Comparison of ENCODE assay signal across 20 cellular contexts in the genomic region with DNA sequence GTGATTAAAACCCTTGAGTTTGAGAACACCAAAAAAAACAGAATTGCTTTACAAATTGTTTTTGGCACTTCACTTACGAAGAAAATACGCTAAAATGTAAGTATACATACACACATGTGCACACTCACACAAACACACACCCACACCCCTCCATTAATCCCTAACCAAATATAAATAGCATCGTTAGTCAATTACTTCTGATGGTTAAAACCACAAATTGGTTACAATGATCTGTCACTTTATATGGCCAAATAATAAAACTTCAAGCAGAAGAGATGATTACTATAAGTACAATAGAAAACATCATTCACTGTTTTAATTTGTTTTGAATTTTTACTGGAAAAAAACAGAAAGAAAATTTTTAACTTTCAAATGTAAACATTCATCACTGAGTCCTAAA.
DNase-seq lines count a peak whose midpoint lies in the region; ATAC-seq, FAIRE-seq and TF ChIP-seq lines count a peak whose summit lies in the region.
"Had no signal": no experiment of that assay in that cellular context is flagged by ENCODE, and none has a peak within 500 bp of the region (broad histone marks: within the 10 kb centered on the region; RNA-seq: fewer than 3 reads in every experiment).

No MANE protein-coding gene starts in this region.

- H3K4me1 Mint-ChIP-seq in mesothelial cell of epicardium: peaks cover 88% of the 10 kb centered on the region

- peaks cover 84% of the 10 kb centered on the region for H3K79me2 ChIP-seq in SK-N-SH (ENCODE audit: insufficient read depth)

- H3K36me3 ChIP-seq in SK-N-SH (replicated peaks in 1 of 2; ENCODE audit: control insufficient read depth in 1 of 2, insufficient read depth in 2 of 2, low read length in 1 of 2): no peaks in the 10 kb centered on the region
- H3K36me3 ChIP-seq: HAP-1 had no signal

- H3K9me2 ChIP-seq in SK-N-SH: no peaks in the 10 kb centered on the region

- H3K9ac ChIP-seq in SK-N-SH: no peak overlapping the region
- H3K9ac ChIP-seq: GM23248 had no signal

- TF ChIP-seq CTCF in A549 (IDR thresholded peaks at IDR 0.05) (no peak), mesothelial cell of epicardium (IDR thresholded peaks at IDR 0.05; ENCODE audit: unreplicated experiment) (no peak), SK-N-SH (IDR thresholded peaks at IDR 0.05) (no peak)

- TF ChIP-seq POLR2A in A549 (IDR thresholded peaks at IDR 0.05; ENCODE audit: low read length): no peak

- H3K27ac Mint-ChIP-seq in mesothelial cell of epicardium: peak overlapping the region; percentile 18

- no peaks in the 10 kb centered on the region for H3K9me3 Mint-ChIP-seq in mesothelial cell of epicardium

- H3K9me3 ChIP-seq in A549 (no peaks in the 10 kb centered on the region), SK-N-SH (no peaks in the 10 kb centered on the region)
- H3K9me3 ChIP-seq: HAP-1 had no signal

- H3K27me3 ChIP-seq in SK-N-SH (ENCODE audit: insufficient read depth): no peaks in the 10 kb centered on the region

- no peaks in the 10 kb centered on the region for H3K27me3 Mint-ChIP-seq in mesothelial cell of epicardium (ENCODE audit: low read depth)

- H3K27ac ChIP-seq in A549 (peak overlapping the region in 1 of 2 experiments; percentile 83; a peak in 1 of 6 replicates), SK-N-SH (ENCODE audit: low read depth in 2 of 2, low read length in 1 of 2) (peak overlapping the region in 1 of 2 experiments; percentile 55; a peak in 1 of 4 replicates)
- H3K27ac ChIP-seq: GM23248, RWPE1 had no signal

- H3K4me2 ChIP-seq in A549 (peak overlapping the region; percentile 59; the same call in 2 of the 3 replicates), SK-N-SH (no peak overlapping the region)

- DNase-seq in A549 (ENCODE audit: low read depth in 1 of 2, low spot score in 1 of 2) (no peak), NCI-H69 (lab: John Stamatoyannopoulos, UW) (peak; percentile 56), SW480 (ENCODE audit: low spot score) (peak; percentile 21), mesothelial cell of epicardium (ENCODE audit: low spot score in 2 of 2, unreplicated experiment in 2 of 2) (no peak), SK-N-SH (no peak), NCI-H2029 treated with DMSO at 0.1 percent for 48 hours (lab: John Stamatoyannopoulos, UW) (no peak)
- DNase-seq: ACHN; DMS153; GM23248; KBM-7; NCI-H2081; NCI-H2227 treated with DMSO at 0.1 percent for 48 hours; NCI-H510A; NCI-H774; NK-92 treated with Interleukin-12 subunit alpha and Interleukin-12 subunit beta, amount 100 ng/mL, for 24 hours; SHP77 treated with DMSO at 0.1 percent for 48 hours had no signal

- H3K36me3 Mint-ChIP-seq in mesothelial cell of epicardium: peaks cover 5% of the 10 kb centered on the region

- H3K4me3 Mint-ChIP-seq in mesothelial cell of epicardium: no peak overlapping the region

- peaks cover 96% of the 10 kb centered on the region for H3K4me1 ChIP-seq in A549
- H3K4me1 ChIP-seq in SK-N-SH (ENCODE audit: control insufficient read depth in 1 of 2, insufficient read depth in 2 of 2, low read depth in 1 of 2, low read length in 1 of 2): peaks cover 28 to 32% of the 10 kb centered on the region in 2 experiments; a peak in 3 of 4 replicates

- FAIRE-seq in A549 (lab: Jason Lieb, UNC): no peak

- peaks cover 17% of the 10 kb centered on the region for H3F3A ChIP-seq in SK-N-SH (replicated peaks; ENCODE audit: insufficient read depth)

- H3K4me3 ChIP-seq in A549 (no peak overlapping the region), SK-N-SH (ENCODE audit: low read depth in 2 of 2, low read length in 1 of 2) (no peak overlapping the region)
- H3K4me3 ChIP-seq: GM23248, HAP-1 had no signal

- 85% methylated on average over 3 of the region's 3 CpGs for WGBS in A549 (ENCODE audit: missing lambda C conversion rate)
- 78% methylated on average over 3 of the region's 3 CpGs for WGBS in SK-N-SH (ENCODE audit: low lambda C conversion rate)

- POLR2A ChIA-PET in A549 (lab: Yijun Ruan, JAX) (no interaction called here), SK-N-SH (lab: Yijun Ruan, JAX) (no interaction called here)

- TF ChIP-seq RAD21 in A549 (conservative IDR thresholded peaks at IDR 0.05 in 1 of 2, IDR thresholded peaks at IDR 0.05 in 1 of 2) (no peak), SK-N-SH (IDR thresholded peaks at IDR 0.05; ENCODE audit: low read length) (no peak)

- CTCF ChIA-PET in A549 (lab: Yijun Ruan, JAX): no interaction called here
- CTCF ChIA-PET in SK-N-SH (lab: Yijun Ruan, JAX): interaction anchor here (1.4 kb wide), 1 partner anchor 11 kb away, joined by 6 read pairs; no protein-coding TSS in a partner anchor

- ATAC-seq in A549: no peak
- no peak for ATAC-seq in GM21825 (IDR thresholded peaks at IDR 0.05; ENCODE audit: unreplicated experiment)
- ATAC-seq: Panc1 had no signal

- no peaks in the 10 kb centered on the region; the same call in 1 of the 2 replicates for H4K20me1 ChIP-seq in SK-N-SH (ENCODE audit: insufficient read depth)

- no peak overlapping the region for H2AFZ ChIP-seq in SK-N-SH (ENCODE audit: low read depth)
- H2AFZ ChIP-seq: GM23248 had no signal

- TF ChIP-seq EP300 in A549 (IDR thresholded peaks at IDR 0.05): no peak
- TF ChIP-seq EP300 in SK-N-SH (IDR thresholded peaks at IDR 0.05; ENCODE audit: borderline replicate concordance in 1 of 2, low read depth in 1 of 2, low read length in 1 of 2): no peak

TF ChIP-seq in A549, 52 proteins besides CTCF, POLR2A, EP300 and RAD21:
- TF ChIP-seq HDAC2 (IDR thresholded peaks at IDR 0.05) (no peak), RNF2 (IDR thresholded peaks at IDR 0.05; ENCODE audit: borderline replicate concordance, low read depth) (no peak), ZNF302 (CRISPR knock-in tag; IDR thresholded peaks at IDR 0.05) (no peak), CHD4 (IDR thresholded peaks at IDR 0.05; ENCODE audit: borderline replicate concordance) (no peak), SMC3 (IDR thresholded peaks at IDR 0.05) (no peak), JUN (IDR thresholded peaks at IDR 0.05) (no peak), JUNB (IDR thresholded peaks at IDR 0.05) (no peak)
- TF ChIP-seq, protein P1, sequence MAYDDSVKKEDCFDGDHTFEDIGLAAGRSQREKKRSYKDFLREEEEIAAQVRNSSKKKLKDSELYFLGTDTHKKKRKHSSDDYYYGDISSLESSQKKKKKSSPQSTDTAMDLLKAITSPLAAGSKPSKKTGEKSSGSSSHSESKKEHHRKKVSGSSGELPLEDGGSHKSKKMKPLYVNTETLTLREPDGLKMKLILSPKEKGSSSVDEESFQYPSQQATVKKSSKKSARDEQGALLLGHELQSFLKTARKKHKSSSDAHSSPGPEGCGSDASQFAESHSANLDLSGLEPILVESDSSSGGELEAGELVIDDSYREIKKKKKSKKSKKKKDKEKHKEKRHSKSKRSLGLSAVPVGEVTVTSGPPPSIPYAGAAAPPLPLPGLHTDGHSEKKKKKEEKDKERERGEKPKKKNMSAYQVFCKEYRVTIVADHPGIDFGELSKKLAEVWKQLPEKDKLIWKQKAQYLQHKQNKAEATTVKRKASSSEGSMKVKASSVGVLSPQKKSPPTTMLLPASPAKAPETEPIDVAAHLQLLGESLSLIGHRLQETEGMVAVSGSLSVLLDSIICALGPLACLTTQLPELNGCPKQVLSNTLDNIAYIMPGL (CRISPR knock-in tag; IDR thresholded peaks at IDR 0.05; ENCODE audit: borderline replicate concordance): no peak

TF ChIP-seq in SK-N-SH, 30 proteins besides CTCF, POLR2A, EP300 and RAD21 (continues in another document):
- TF ChIP-seq, protein P2, sequence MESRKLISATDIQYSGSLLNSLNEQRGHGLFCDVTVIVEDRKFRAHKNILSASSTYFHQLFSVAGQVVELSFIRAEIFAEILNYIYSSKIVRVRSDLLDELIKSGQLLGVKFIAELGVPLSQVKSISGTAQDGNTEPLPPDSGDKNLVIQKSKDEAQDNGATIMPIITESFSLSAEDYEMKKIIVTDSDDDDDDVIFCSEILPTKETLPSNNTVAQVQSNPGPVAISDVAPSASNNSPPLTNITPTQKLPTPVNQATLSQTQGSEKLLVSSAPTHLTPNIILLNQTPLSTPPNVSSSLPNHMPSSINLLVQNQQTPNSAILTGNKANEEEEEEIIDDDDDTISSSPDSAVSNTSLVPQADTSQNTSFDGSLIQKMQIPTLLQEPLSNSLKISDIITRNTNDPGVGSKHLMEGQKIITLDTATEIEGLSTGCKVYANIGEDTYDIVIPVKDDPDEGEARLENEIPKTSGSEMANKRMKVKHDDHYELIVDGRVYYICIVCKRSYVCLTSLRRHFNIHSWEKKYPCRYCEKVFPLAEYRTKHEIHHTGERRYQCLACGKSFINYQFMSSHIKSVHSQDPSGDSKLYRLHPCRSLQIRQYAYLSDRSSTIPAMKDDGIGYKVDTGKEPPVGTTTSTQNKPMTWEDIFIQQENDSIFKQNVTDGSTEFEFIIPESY (IDR thresholded peaks at IDR 0.05; ENCODE audit: borderline replicate concordance, low read depth): no peak
- no peak for TF ChIP-seq RCOR1 (IDR thresholded peaks at IDR 0.05; ENCODE audit: low read length)
- TF ChIP-seq RXRA (IDR thresholded peaks at IDR 0.05; ENCODE audit: borderline replicate concordance, low read depth): no peak
- TF ChIP-seq YY1 (IDR thresholded peaks at IDR 0.05; ENCODE audit: low read depth): no peak
- TF ChIP-seq JUND (IDR thresholded peaks at IDR 0.05): no peak
- TF ChIP-seq FOXJ3 (CRISPR knock-in tag; IDR thresholded peaks at IDR 0.05): no peak
- TF ChIP-seq, protein P3, sequence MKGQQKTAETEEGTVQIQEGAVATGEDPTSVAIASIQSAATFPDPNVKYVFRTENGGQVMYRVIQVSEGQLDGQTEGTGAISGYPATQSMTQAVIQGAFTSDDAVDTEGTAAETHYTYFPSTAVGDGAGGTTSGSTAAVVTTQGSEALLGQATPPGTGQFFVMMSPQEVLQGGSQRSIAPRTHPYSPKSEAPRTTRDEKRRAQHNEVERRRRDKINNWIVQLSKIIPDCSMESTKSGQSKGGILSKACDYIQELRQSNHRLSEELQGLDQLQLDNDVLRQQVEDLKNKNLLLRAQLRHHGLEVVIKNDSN (IDR thresholded peaks at IDR 0.05; ENCODE audit: borderline replicate concordance, low read depth): no peak
- TF ChIP-seq, protein P4, sequence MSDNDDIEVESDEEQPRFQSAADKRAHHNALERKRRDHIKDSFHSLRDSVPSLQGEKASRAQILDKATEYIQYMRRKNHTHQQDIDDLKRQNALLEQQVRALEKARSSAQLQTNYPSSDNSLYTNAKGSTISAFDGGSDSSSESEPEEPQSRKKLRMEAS (IDR thresholded peaks at IDR 0.05; ENCODE audit: low read depth): no peak
- TF ChIP-seq NFIC (IDR thresholded peaks at IDR 0.05; ENCODE audit: borderline replicate concordance): no peak
- no peak for TF ChIP-seq FOSL2 (IDR thresholded peaks at IDR 0.05; ENCODE audit: borderline replicate concordance, low read depth)
- no peak for TF ChIP-seq CHD2 (IDR thresholded peaks at IDR 0.05; ENCODE audit: low read length, partially characterized antibody)
- TF ChIP-seq FOXM1 (IDR thresholded peaks at IDR 0.05; ENCODE audit: low read depth): no peak
- TF ChIP-seq SMC3 (IDR thresholded peaks at IDR 0.05; ENCODE audit: low read depth, low read length): no peak
- TF ChIP-seq GATA2 (CRISPR knock-in tag; IDR thresholded peaks at IDR 0.05): no peak
- no peak for TF ChIP-seq RFX5 (IDR thresholded peaks at IDR 0.05; ENCODE audit: low read length)

Comparison
In these comparisons a context has a peak if more than half of its experiments do, and no peak if none do; other contexts are left out.
1. DNase-seq: peak in NCI-H69 (single experiment) and SW480 (single experiment); none in A549 (0 of 2), mesothelial cell of epicardium (0 of 2), SK-N-SH (single experiment) and NCI-H2029 treated with DMSO at 0.1 percent for 48 hours (single experiment).